Comparison of ENCODE assay signal across 21 cellular contexts in the genomic region with DNA sequence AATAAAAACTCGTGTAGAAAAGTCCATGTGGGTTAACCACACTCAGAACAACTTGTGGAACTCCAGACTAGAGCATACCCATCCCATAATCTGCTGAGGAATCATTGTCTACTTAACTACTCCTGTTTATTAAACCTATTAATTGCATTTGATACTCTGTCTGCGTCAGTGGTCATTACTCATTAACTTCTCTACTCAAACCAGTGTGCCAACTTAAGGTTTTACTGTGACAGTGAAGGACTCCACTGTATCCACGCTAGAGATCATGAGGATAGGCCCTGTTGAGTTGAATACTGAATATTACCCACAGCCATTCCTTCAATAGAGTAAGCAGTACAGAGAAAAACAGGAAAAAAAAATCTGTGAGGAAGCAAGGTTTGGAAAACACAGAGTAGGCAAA. TPM values are rescaled to one million over a fixed set of nuclear protein-coding genes. Genes with fewer than 3 reads are reported as not detected.
DNase-seq lines count a peak whose midpoint lies in the region; ATAC-seq, FAIRE-seq and TF ChIP-seq lines count a peak whose summit lies in the region.
"Had no signal": no experiment of that assay in that cellular context is flagged by ENCODE, and none has a peak within 500 bp of the region (broad histone marks: within the 10 kb centered on the region; RNA-seq: fewer than 3 reads in every experiment).

No MANE protein-coding gene starts in this region.

- DNase-seq in HT-29 (ENCODE audit: low spot score), result peak; percentile 54
- DNase-seq in right lobe of liver, result no peak
- peak; percentile 83 for DNase-seq in small intestine
- no peak for DNase-seq in hypothalamus (lab: John Stamatoyannopoulos, UW)
- DNase-seq in left ventricle myocardium superior, result no peak
- DNase-seq: ACHN; BE2C; C1 segment of cervical spinal cord; CD4-positive, CD25-positive, alpha-beta regulatory T cell; CD8-positive, alpha-beta memory T cell; COR-L47; GDM1; HCEC 1CT had no signal

- H3K27ac ChIP-seq in 22Rv1 (peak overlapping the region; percentile 72), right lobe of liver (no peak overlapping the region), small intestine (ENCODE audit: low read depth in 1 of 2, low read length in 1 of 2) (peak overlapping the region in 1 of 2 donors; percentile 76)

- no peak for FAIRE-seq in small intestine (lab: Jason Lieb, UNC)
- FAIRE-seq: D721Med, GM12892, GM18507, H54 had no signal

- TF ChIP-seq POLR2A in right lobe of liver (IDR thresholded peaks at IDR 0.05), result no peak

- no peaks in the 10 kb centered on the region for H3K27me3 ChIP-seq in right lobe of liver
- no peaks in the 10 kb centered on the region for H3K27me3 ChIP-seq in small intestine (ENCODE audit: control insufficient read depth in 2 of 2, insufficient read depth in 2 of 2, low read length in 2 of 2)

- H3K36me3 ChIP-seq in right lobe of liver (peaks cover 0 to 10% (median 6%) of the 10 kb centered on the region in 4 donors), small intestine (ENCODE audit: control insufficient read depth in 2 of 2, insufficient read depth in 2 of 2, low read length in 2 of 2) (peaks cover 2 to 3% of the 10 kb centered on the region in 2 donors)
- H3K36me3 ChIP-seq: BE2C had no signal

- 27% methylated on average over 3 of the region's 3 CpGs for WGBS in right lobe of liver (ENCODE audit: insufficient coverage, low coverage, low lambda C conversion rate, missing lambda C conversion rate)
- 15 to 43% (median 23%) methylated on average over 3 of the region's 3 CpGs for WGBS in small intestine, 3 donors

- ATAC-seq in right lobe of liver (peak; percentile 70 to 84 (median 78)), HG02763 (IDR thresholded peaks at IDR 0.05; ENCODE audit: unreplicated experiment) (no peak), left ventricle myocardium superior (no peak)
- ATAC-seq: GM23338 had no signal

- H3K9me3 ChIP-seq in right lobe of liver (no peaks in the 10 kb centered on the region), small intestine (ENCODE audit: control insufficient read depth, low read depth) (no peaks in the 10 kb centered on the region)
- H3K9me3 ChIP-seq: BE2C had no signal

- H3K4me1 ChIP-seq in right lobe of liver (peaks cover 0 to 14% (median 0%) of the 10 kb centered on the region in 4 donors), small intestine (ENCODE audit: control insufficient read depth in 2 of 2, insufficient read depth in 1 of 2, low read depth in 1 of 2, low read length in 1 of 2) (peaks cover 0 to 2% of the 10 kb centered on the region in 2 donors)
- H3K4me1 ChIP-seq: BE2C had no signal

- TF ChIP-seq CTCF in 22Rv1 (IDR thresholded peaks at IDR 0.05) (no peak), right lobe of liver (IDR thresholded peaks at IDR 0.05) (no peak)

- intact Hi-C loops in right lobe of liver (cut with DNase I) (no loop called here), left ventricle myocardium superior (cut with micrococcal nuclease) (no loop called here)

- H3K4me3 ChIP-seq in right lobe of liver, result no peak overlapping the region
- no peak overlapping the region for H3K4me3 ChIP-seq in small intestine (ENCODE audit: low read depth in 1 of 2, low read length in 2 of 2)
- H3K4me3 ChIP-seq: GM23338 had no signal

RNA-seq across cellular contexts. Expression of a gene that starts 17.3 kb away (rescaled TPM):
- total RNA-seq in HT-29 (2014; rRNA removed; shearing (Covaris generic)), result 18.6 and 33.7 TPM in 2 replicates
- total RNA-seq in right lobe of liver (100 to 1,000 TPM in 1 of 6 experiments, 10 to 100 TPM in 5; 71.7 to 124 (median 91.0) TPM), left ventricle myocardium superior (1.1 TPM)
- 100 to 1,000 TPM in 2 of 3 donors, 10 to 100 TPM in 1; 60.9 to 399 (median 215) TPM for polyA plus RNA-seq in small intestine
- total RNA-seq: Daoy had no signal

Comparison
In these comparisons a context has a peak if more than half of its experiments do, and no peak if none do; other contexts are left out.
1. DNase-seq: peak in HT-29 (single experiment) and small intestine (single experiment); none in right lobe of liver (0 of 3), hypothalamus (0 of 51) and left ventricle myocardium superior (single experiment).
2. ATAC-seq: peak in right lobe of liver (4 of 4); none in HG02763 (single experiment) and left ventricle myocardium superior (single experiment).